13 cellular contexts compared by ENCODE assay signal in the genomic region with DNA sequence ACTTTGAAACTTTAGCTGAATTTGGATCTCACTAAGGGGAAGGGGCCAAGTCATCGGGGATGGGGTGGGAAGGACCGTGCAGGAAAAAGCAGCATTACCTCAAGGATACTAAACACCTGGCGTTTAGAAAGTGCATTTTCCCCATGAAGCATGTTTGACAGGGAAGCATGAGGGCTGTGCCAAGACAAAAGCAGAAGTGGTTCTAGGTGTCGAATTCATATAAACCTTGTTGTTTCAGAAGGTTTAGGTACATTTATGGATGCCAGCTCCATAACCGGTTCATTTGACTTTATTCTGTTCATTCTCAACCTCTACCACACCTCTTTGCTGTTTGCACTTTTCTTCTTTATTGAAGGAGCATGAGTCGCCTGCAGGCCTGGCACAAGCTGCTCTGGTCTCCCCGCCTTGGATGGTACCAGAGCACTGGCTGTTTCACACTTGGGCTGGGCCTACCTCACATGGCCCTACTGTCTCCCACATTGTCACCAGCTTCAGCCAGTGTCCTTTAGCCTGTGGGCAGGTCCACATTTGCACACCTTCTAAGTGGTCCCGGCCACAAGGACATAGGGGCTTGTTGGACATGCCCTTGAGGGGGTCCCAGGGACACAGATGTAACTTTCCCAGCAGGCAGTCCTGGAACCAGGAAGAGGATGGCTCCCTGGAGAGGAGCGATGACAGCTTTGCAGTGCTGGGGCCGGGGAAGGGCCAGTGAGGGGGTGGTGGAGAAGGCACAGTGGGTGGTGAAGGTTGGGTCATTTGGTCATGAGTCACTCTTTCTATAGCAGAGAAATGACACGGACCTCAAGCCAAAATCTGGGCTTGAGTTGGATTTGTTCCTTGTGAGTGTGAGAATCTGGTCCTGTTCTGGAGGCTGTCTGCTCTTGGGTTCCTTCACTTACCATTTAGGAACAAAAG. TPM values are rescaled to one million over a fixed set of nuclear protein-coding genes. Genes with fewer than 3 reads are reported as not detected.
DNase-seq lines count a peak whose midpoint lies in the region; ATAC-seq, FAIRE-seq and TF ChIP-seq lines count a peak whose summit lies in the region.
"Had no signal": no experiment of that assay in that cellular context is flagged by ENCODE, and none has a peak within 500 bp of the region (broad histone marks: within the 10 kb centered on the region; RNA-seq: fewer than 3 reads in every experiment).

No MANE protein-coding gene starts in this region.

- TF ChIP-seq POLR2A in H54 (IDR thresholded peaks at IDR 0.05; ENCODE audit: low read depth, low read length) (no peak), esophagus squamous epithelium (IDR thresholded peaks at IDR 0.05) (no peak)

- FAIRE-seq in H54 (lab: Jason Lieb, UNC) (peak; percentile 75), RCC 7860 (lab: Jason Lieb, UNC) (peak; percentile 75), small intestine (lab: Jason Lieb, UNC) (no peak)

- TF ChIP-seq CTCF in esophagus squamous epithelium (IDR thresholded peaks at IDR 0.05): peak in 2 of 6 experiments; percentile 5 to 17

- no peaks in the 10 kb centered on the region for H3K36me3 ChIP-seq in esophagus squamous epithelium
- H3K36me3 ChIP-seq in small intestine (ENCODE audit: control insufficient read depth in 2 of 2, insufficient read depth in 2 of 2, low read length in 2 of 2): no peaks in the 10 kb centered on the region

- no peak for ATAC-seq in GM21737 (IDR thresholded peaks at IDR 0.05; ENCODE audit: unreplicated experiment)

- H3K4me3 ChIP-seq in esophagus squamous epithelium: no peak overlapping the region
- H3K4me3 ChIP-seq in small intestine (ENCODE audit: low read depth in 1 of 2, low read length in 2 of 2): no peak overlapping the region

- intact Hi-C loops in esophagus squamous epithelium (cut with DNase I): no loop called here

- peak overlapping the region in 3 of 4 donors; percentile 55 to 80 (median 79) for H3K27ac ChIP-seq in esophagus squamous epithelium
- H3K27ac ChIP-seq in small intestine (ENCODE audit: low read depth in 1 of 2, low read length in 1 of 2): no peak overlapping the region

- WGBS in esophagus squamous epithelium, 2 donors: 34 to 47% methylated on average over 10 of the region's 11 CpGs
- WGBS in small intestine, 3 donors: 77 to 83% (median 78%) methylated on average over 11 of the region's 11 CpGs

- peaks cover 0 to 27% (median 0%) of the 10 kb centered on the region in 4 donors for H3K27me3 ChIP-seq in esophagus squamous epithelium
- H3K27me3 ChIP-seq in small intestine (ENCODE audit: control insufficient read depth in 2 of 2, insufficient read depth in 2 of 2, low read length in 2 of 2): no peaks in the 10 kb centered on the region

- H3K4me1 ChIP-seq in esophagus squamous epithelium: peaks cover 11 to 52% (median 16%) of the 10 kb centered on the region in 3 donors
- no peaks in the 10 kb centered on the region for H3K4me1 ChIP-seq in small intestine (ENCODE audit: control insufficient read depth in 2 of 2, insufficient read depth in 1 of 2, low read depth in 1 of 2, low read length in 1 of 2)

- DNase-seq in AG08395 (ENCODE audit: low spot score) (peak; percentile 82), H54 (ENCODE audit: insufficient read length, low spot score) (peak; percentile 85), RCC 7860 (ENCODE audit: low spot score) (peak; percentile 52), esophagus squamous epithelium (lab: John Stamatoyannopoulos, UW) (no peak), hippocampal formation (lab: John Stamatoyannopoulos, UW) (no peak), iPS-NIHi7 (ENCODE audit: extremely low spot score) (no peak), small intestine (no peak)
- DNase-seq: activated B cell treated with CpG ODN at 0.5 μM for 24 hours; activated T-cell treated with anti-CD3 and anti-CD28 coated beads for 4 hours; CD4-positive, CD25-positive, alpha-beta regulatory T cell; NCI-H2081; SHP77 had no signal

- H3K9me3 ChIP-seq in esophagus squamous epithelium (no peaks in the 10 kb centered on the region), small intestine (ENCODE audit: control insufficient read depth, low read depth) (no peaks in the 10 kb centered on the region)

RNA-seq across cellular contexts. Expression of a gene that starts 3.2 kb away (rescaled TPM):
- total RNA-seq in esophagus squamous epithelium: 100 to 1,000 TPM; 109 to 225 (median 141) TPM
- polyA plus RNA-seq in small intestine: 100 to 1,000 TPM in 2 of 3 donors, 10 to 100 TPM in 1; 97.8 to 169 (median 116) TPM
- total RNA-seq: CD4-positive, CD25-positive, alpha-beta regulatory T cell had no signal

Comparison
In these comparisons a context has a peak if more than half of its experiments do, and no peak if none do; other contexts are left out.
1. DNase-seq: peak in AG08395 (single experiment), H54 (single experiment) and RCC 7860 (single experiment); none in esophagus squamous epithelium (single experiment), hippocampal formation (0 of 2), iPS-NIHi7 (single experiment) and small intestine (single experiment).
2. H3K27ac ChIP-seq: peak in esophagus squamous epithelium (3 of 4); none in small intestine (0 of 2).